Comparison of ENCODE assay signal across 16 cellular contexts in the genomic region with DNA sequence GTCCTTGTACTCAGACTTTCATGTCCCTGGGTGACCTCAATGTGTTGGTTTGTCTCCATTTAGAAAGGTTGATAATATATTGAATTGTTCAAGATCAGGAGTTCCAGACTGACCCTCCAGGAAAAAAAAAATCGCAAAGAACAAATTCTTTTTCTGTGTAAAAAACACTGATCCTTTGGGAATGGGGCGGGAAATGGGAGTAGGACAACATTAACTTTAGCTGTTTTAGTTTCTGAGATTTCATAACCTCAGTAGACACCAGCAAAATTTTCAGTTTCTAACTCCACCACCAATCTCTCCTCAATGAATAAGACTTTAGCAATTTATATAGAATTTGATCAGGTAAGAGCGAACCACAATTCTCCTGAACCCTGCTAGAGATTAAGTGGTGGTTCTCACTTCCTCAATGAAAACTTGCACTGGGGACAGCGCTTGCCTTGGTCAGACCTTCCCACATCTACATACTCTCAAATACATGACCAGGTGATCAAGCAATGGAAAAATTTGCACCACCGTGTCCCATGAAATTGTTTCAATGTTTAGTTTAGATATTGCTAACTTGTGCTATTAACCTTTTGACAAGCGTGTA.
DNase-seq lines count a peak whose midpoint lies in the region; ATAC-seq and TF ChIP-seq lines count a peak whose summit lies in the region.
"Had no signal": no experiment of that assay in that cellular context is flagged by ENCODE, and none has a peak within 500 bp of the region (broad histone marks: within the 10 kb centered on the region; RNA-seq: fewer than 3 reads in every experiment).

No MANE protein-coding gene starts in this region.

- TF ChIP-seq CTCF in thyroid gland (IDR thresholded peaks at IDR 0.05), result no peak

- no peak overlapping the region for H3K4me3 ChIP-seq in right cardiac atrium (ENCODE audit: low read length)
- no peak overlapping the region for H3K4me3 ChIP-seq in thyroid gland (replicated peaks in 1 of 3)

- H3K27ac ChIP-seq in right cardiac atrium (ENCODE audit: low read length) (peak overlapping the region; percentile 66), thyroid gland (peak overlapping the region; percentile 8 to 42 (median 25))
- H3K27ac ChIP-seq: neutrophil, RWPE1 had no signal

- TF ChIP-seq POLR2A in thyroid gland (IDR thresholded peaks at IDR 0.05), result no peak

- no peak for DNase-seq in right cardiac atrium
- DNase-seq in thyroid gland, result no peak
- no peak for DNase-seq in HK-2 (ENCODE audit: unreplicated experiment)
- DNase-seq in stimulated activated naive CD4-positive, alpha-beta T cell treated with Interleukin-2 at 50 U/mL for 16 hours (lab: John Stamatoyannopoulos, UW), result no peak
- DNase-seq in stimulated activated CD4-positive, alpha-beta T cell treated with anti-CD3 and anti-CD28 coated beads, Interleukin-4, amount 100 ng/mL, for 1 hour, result no peak
- DNase-seq: activated CD4-positive, alpha-beta memory T cell treated with anti-CD3 and anti-CD28 coated beads, Interleukin-2, amount 10 ng/mL, durations not matched to agents 7 days and 5 days; activated naive CD4-positive, alpha-beta T cell treated with anti-CD3 and anti-CD28 coated beads, Interleukin-2, amount 50 U/mL, for 16 hours; DMS79; hippocampal formation; NCI-H187; NCI-H774 had no signal

- intact Hi-C loops in right cardiac atrium (cut with DNase I), result no loop called here
- intact Hi-C loops in thyroid gland (cut with DNase I), result no loop called here

- WGBS in right cardiac atrium, result 78% methylated on average over 6 of the region's 6 CpGs
- WGBS in thyroid gland, 2 donors, result 82 to 88% methylated on average over 6 of the region's 6 CpGs

- H3K9me3 ChIP-seq in right cardiac atrium (ENCODE audit: control insufficient read depth, low read length), result no peaks in the 10 kb centered on the region
- no peaks in the 10 kb centered on the region for H3K9me3 ChIP-seq in thyroid gland
- H3K9me3 ChIP-seq: neutrophil had no signal

- ATAC-seq in GM18907 (IDR thresholded peaks at IDR 0.05; ENCODE audit: unreplicated experiment), result peak; percentile 83
- peak; percentile 72 for ATAC-seq in HG03432 (IDR thresholded peaks at IDR 0.05; ENCODE audit: unreplicated experiment)
- ATAC-seq in right cardiac atrium, result peak in 1 of 2 donors; percentile 45
- no peak for ATAC-seq in GM21717 (IDR thresholded peaks at IDR 0.05; ENCODE audit: unreplicated experiment)

- H3K27me3 ChIP-seq in right cardiac atrium (ENCODE audit: control insufficient read depth, insufficient read depth) (no peaks in the 10 kb centered on the region), thyroid gland (no peaks in the 10 kb centered on the region)
- H3K27me3 ChIP-seq: neutrophil had no signal

- no peaks in the 10 kb centered on the region for H3K36me3 ChIP-seq in thyroid gland
- H3K36me3 ChIP-seq: neutrophil had no signal

- H3K4me1 ChIP-seq in right cardiac atrium (ENCODE audit: control insufficient read depth, insufficient read depth, low read length), result peaks cover 2% of the 10 kb centered on the region
- H3K4me1 ChIP-seq in thyroid gland, result peaks cover 3 to 5% of the 10 kb centered on the region in 2 donors
